ENCODE assay signal across 8 cellular contexts in genomic region chr10:3171488-3171887, GRCh38. TPM values are rescaled to one million over a fixed set of nuclear protein-coding genes. Genes with fewer than 3 reads are reported as not detected.
DNase-seq lines count a peak whose midpoint lies in the region; ATAC-seq and TF ChIP-seq lines count a peak whose summit lies in the region.
"Not testable (repeated sequence)": the region's sequence is repeated elsewhere in the genome, so short reads cannot be mapped to it uniquely, and the experiment has no call there.

No MANE protein-coding gene starts in this region.

- not testable (repeated sequence) for TF ChIP-seq POLR2A in spleen (IDR thresholded peaks at IDR 0.05)

- peak overlapping the region; percentile 75 for H3K4me3 ChIP-seq in AG10803 (ENCODE audit: low read length)
- peak overlapping the region; percentile 70 for H3K4me3 ChIP-seq in HFF-Myc (replicated peaks; ENCODE audit: low read depth, low read length)
- peak overlapping the region; percentile 78 for H3K4me3 ChIP-seq in SJSA1
- H3K4me3 ChIP-seq in dorsolateral prefrontal cortex: peak overlapping the region; percentile 65 to 100 (median 94)
- H3K4me3 ChIP-seq in left ventricle myocardium inferior: peak overlapping the region; percentile 82
- H3K4me3 ChIP-seq in naive thymus-derived CD4-positive, alpha-beta T cell (ENCODE audit: low read length): peak overlapping the region; percentile 77
- H3K4me3 ChIP-seq in spleen: peak overlapping the region in 7 of 8 donors; percentile 58 to 98 (median 79)

- peaks cover 23% of the 10 kb centered on the region for H3K4me1 Mint-ChIP-seq in activated naive CD4-positive, alpha-beta T cell treated with anti-CD3 and anti-CD28 coated beads for 36 hours (ENCODE audit: low read depth)
- peaks cover 9 to 31% (median 23%) of the 10 kb centered on the region in 7 donors for H3K4me1 Mint-ChIP-seq in naive thymus-derived CD4-positive, alpha-beta T cell

- H3K27ac ChIP-seq in SJSA1 (peak overlapping the region; percentile 66), dorsolateral prefrontal cortex (peak overlapping the region in 13 of 59 donors; percentile 53 to 94 (median 83)), spleen (peak overlapping the region in 2 of 8 donors; percentile 91 to 93)
- H3K27ac ChIP-seq in left ventricle myocardium inferior (replicated peaks): not testable (repeated sequence)
- H3K27ac ChIP-seq in naive thymus-derived CD4-positive, alpha-beta T cell (ENCODE audit: low read depth, low read length): peak overlapping the region; percentile 82

- H3K9me3 Mint-ChIP-seq in activated naive CD4-positive, alpha-beta T cell treated with anti-CD3 and anti-CD28 coated beads for 36 hours; naive thymus-derived CD4-positive, alpha-beta T cell: not testable (repeated sequence)

- H3K27me3 ChIP-seq in SJSA1 (replicated peaks); dorsolateral prefrontal cortex; left ventricle myocardium inferior (ENCODE audit: low read depth); naive thymus-derived CD4-positive, alpha-beta T cell (ENCODE audit: control insufficient read depth in 2 of 2, insufficient read depth in 2 of 2, low read length in 2 of 2); spleen (replicated peaks in 1 of 7): not testable (repeated sequence)

- H3K36me3 ChIP-seq in SJSA1 (peaks cover 46% of the 10 kb centered on the region), left ventricle myocardium inferior (peaks cover 37% of the 10 kb centered on the region), spleen (peaks cover 0 to 40% (median 32%) of the 10 kb centered on the region in 6 donors)
- peaks cover 6 to 36% (median 20%) of the 10 kb centered on the region in 3 experiments for H3K36me3 ChIP-seq in naive thymus-derived CD4-positive, alpha-beta T cell (ENCODE audit: control insufficient read depth in 2 of 3, insufficient read depth in 3 of 3, low read length in 3 of 3)

- peak overlapping the region; percentile 85 for H3K4me3 Mint-ChIP-seq in activated naive CD4-positive, alpha-beta T cell treated with anti-CD3 and anti-CD28 coated beads for 36 hours
- peak overlapping the region; percentile 37 to 92 (median 86) for H3K4me3 Mint-ChIP-seq in naive thymus-derived CD4-positive, alpha-beta T cell

- H3K27ac Mint-ChIP-seq in activated naive CD4-positive, alpha-beta T cell treated with anti-CD3 and anti-CD28 coated beads for 36 hours: not testable (repeated sequence)
- peak overlapping the region in 8 of 9 donors; percentile 64 to 90 (median 84) for H3K27ac Mint-ChIP-seq in naive thymus-derived CD4-positive, alpha-beta T cell

- H3K9me3 ChIP-seq in SJSA1 (replicated peaks); left ventricle myocardium inferior (replicated peaks); naive thymus-derived CD4-positive, alpha-beta T cell (ENCODE audit: control insufficient read depth in 2 of 3, low read length in 3 of 3); spleen: not testable (repeated sequence)

- 90 to 95% (median 91%) methylated on average over 11 of the region's 11 CpGs for WGBS in spleen, 5 donors

- not testable (repeated sequence) for DNase-seq in AG10803 (ENCODE audit: low read depth); HFF-Myc (ENCODE audit: extremely low read depth, low read depth); activated naive CD4-positive, alpha-beta T cell treated with anti-CD3 and anti-CD28 coated beads for 36 hours; dorsolateral prefrontal cortex; left ventricle myocardium inferior; naive thymus-derived CD4-positive, alpha-beta T cell; spleen
- peak in 1 of 2 experiments; percentile 34 for DNase-seq in SJSA1 (ENCODE audit: low read depth in 1 of 2, low spot score in 2 of 2)

- H3K4me1 ChIP-seq in SJSA1 (replicated peaks); naive thymus-derived CD4-positive, alpha-beta T cell (ENCODE audit: control insufficient read depth in 2 of 2, insufficient read depth in 2 of 2, low read length in 2 of 2): not testable (repeated sequence)
- H3K4me1 ChIP-seq in left ventricle myocardium inferior (peaks cover 23% of the 10 kb centered on the region), spleen (peaks cover 5 to 33% (median 21%) of the 10 kb centered on the region in 6 donors)

- H3K36me3 Mint-ChIP-seq in activated naive CD4-positive, alpha-beta T cell treated with anti-CD3 and anti-CD28 coated beads for 36 hours (ENCODE audit: low read depth): peaks cover 24% of the 10 kb centered on the region
- peaks cover 4 to 23% (median 7%) of the 10 kb centered on the region in 5 donors for H3K36me3 Mint-ChIP-seq in naive thymus-derived CD4-positive, alpha-beta T cell

- intact Hi-C loops in activated naive CD4-positive, alpha-beta T cell treated with anti-CD3 and anti-CD28 coated beads for 36 hours (cut with micrococcal nuclease); left ventricle myocardium inferior (cut with micrococcal nuclease); spleen (cut with DNase I; ENCODE audit: low total_unique reads): not testable (repeated sequence)
- intact Hi-C loops in dorsolateral prefrontal cortex (cut with DNase I): loop anchor here in 1 of 2 donors (5.0 kb wide), 1 partner anchor 64 kb away; no protein-coding TSS in a partner anchor
- intact Hi-C loops in naive thymus-derived CD4-positive, alpha-beta T cell (cut with micrococcal nuclease): loop anchor here in 1 of 2 donors (5.0 to 10.0 kb wide), 2 partner anchors 703 to 1656 kb away; partner anchors contain the start of gene AKR1E2

- POLR2A ChIA-PET in naive thymus-derived CD4-positive, alpha-beta T cell (lab: Charles Lee): not testable (repeated sequence)

- ATAC-seq in naive thymus-derived CD4-positive, alpha-beta T cell: not testable (repeated sequence)

- not testable (repeated sequence) for H3K27me3 Mint-ChIP-seq in activated naive CD4-positive, alpha-beta T cell treated with anti-CD3 and anti-CD28 coated beads for 36 hours (ENCODE audit: low read depth)
- H3K27me3 Mint-ChIP-seq in naive thymus-derived CD4-positive, alpha-beta T cell: peaks cover 0 to 24% (median 0%) of the 10 kb centered on the region in 5 donors

- CTCF ChIA-PET in activated naive CD4-positive, alpha-beta T cell treated with anti-CD3 and anti-CD28 coated beads for 36 hours (lab: Charles Lee); naive thymus-derived CD4-positive, alpha-beta T cell (lab: Charles Lee): not testable (repeated sequence)

- TF ChIP-seq CTCF in AG10803 (conservative IDR thresholded peaks at IDR 0.05; ENCODE audit: low read length); HFF-Myc (IDR thresholded peaks at IDR 0.05; ENCODE audit: low read depth, low read length, missing control alignments); dorsolateral prefrontal cortex (IDR thresholded peaks at IDR 0.05 in 54 of 56, conservative IDR thresholded peaks at IDR 0.05 in 2 of 56; ENCODE audit: low read depth in 1 of 56, partially characterized antibody in 56 of 56); left ventricle myocardium inferior (IDR thresholded peaks at IDR 0.05; ENCODE audit: borderline replicate concordance); spleen (IDR thresholded peaks at IDR 0.05 in 8 of 11, conservative IDR thresholded peaks at IDR 0.05 in 3 of 11): not testable (repeated sequence)

RNA-seq across cellular contexts. Expression of gene PITRM1, which starts 1.1 kb away (rescaled TPM):
- 51.0 and 72.8 TPM in 2 replicates for total RNA-seq in SJSA1 (2014; rRNA removed; shearing (Covaris generic))
- 10 to 100 TPM; 65.6 to 74.5 TPM for total RNA-seq in activated naive CD4-positive, alpha-beta T cell treated with anti-CD3 and anti-CD28 coated beads for 36 hours
- total RNA-seq in dorsolateral prefrontal cortex: 100 to 1,000 TPM in 96 of 120 experiments, 10 to 100 TPM in 24; 72.5 to 149 (median 112) TPM
- total RNA-seq in left ventricle myocardium inferior: 91.4 TPM
- total RNA-seq in naive thymus-derived CD4-positive, alpha-beta T cell: 10 to 100 TPM; 56.5 to 90.8 (median 85.4) TPM
- 10 to 100 TPM; 35.1 to 56.0 TPM for polyA plus RNA-seq in naive thymus-derived CD4-positive, alpha-beta T cell
- total RNA-seq in spleen: 10 to 100 TPM; 51.5 to 63.2 (median 56.8) TPM
- polyA plus RNA-seq in spleen: 10 to 100 TPM; 38.5 to 50.9 (median 46.6) TPM
